Comparison of ENCODE assay signal across 1 cellular context in the genomic region with DNA sequence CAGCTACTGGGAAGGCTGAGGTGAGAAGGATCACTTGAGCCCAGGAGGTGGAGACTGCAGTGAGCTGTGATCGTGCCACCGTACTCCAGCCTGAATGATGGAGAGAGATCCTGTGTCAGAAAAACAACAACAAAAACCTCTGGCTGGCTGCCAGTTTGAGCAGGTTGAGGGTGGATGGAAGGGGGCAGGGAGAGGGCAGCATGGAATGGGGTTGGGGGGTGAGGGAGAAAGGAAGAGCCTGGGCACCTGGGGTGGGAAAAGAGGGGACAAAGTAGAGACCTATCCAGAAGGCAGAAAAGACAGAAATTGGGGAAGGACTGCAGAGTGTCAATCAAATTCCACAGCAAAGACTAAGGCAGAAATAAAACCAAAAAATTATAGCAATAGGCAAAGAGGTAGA.
TF ChIP-seq lines count a peak whose summit lies in the region.

No MANE protein-coding gene starts in this region.

TF ChIP-seq in HepG2, 621 proteins besides CTCF, POLR2A, EP300 and RAD21:
- TF ChIP-seq LCORL (IDR thresholded peaks at IDR 0.05) (peak; percentile 26; the same call in 1 of the 2 replicates), LCORL (CRISPR knock-in tag; IDR thresholded peaks at IDR 0.05) (no peak), ZNF766 (CRISPR knock-in tag; IDR thresholded peaks at IDR 0.05; ENCODE audit: borderline replicate concordance) (no peak)
